ENCODE assay signal across 18 cellular contexts in the genomic region with DNA sequence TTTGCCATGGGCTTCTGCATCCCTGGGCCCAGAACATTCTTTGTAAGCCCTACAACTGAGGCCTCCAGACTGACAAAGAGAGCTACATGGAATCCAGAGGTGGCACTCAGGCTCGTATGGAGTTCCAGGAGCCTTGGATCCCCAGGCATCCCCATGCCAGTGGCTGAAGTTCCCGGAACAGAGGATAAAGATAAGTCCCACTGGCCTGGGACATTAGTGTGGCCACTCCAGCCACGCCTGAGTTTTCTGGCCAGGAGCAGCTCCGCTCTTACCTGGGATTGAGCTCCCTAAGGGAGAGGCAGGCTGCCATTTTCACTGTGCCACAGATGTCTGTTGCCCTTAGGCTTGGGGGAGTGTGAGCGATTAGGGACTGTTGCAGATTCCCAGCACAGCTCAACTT.
"Had no signal": no experiment of that assay in that cellular context is flagged by ENCODE, and none has a peak within 500 bp of the region (broad histone marks: within the 10 kb centered on the region; RNA-seq: fewer than 3 reads in every experiment).

No MANE protein-coding gene starts in this region.

- H3K4me1 ChIP-seq: heart right ventricle, right atrium auricular region, sigmoid colon, suprapubic skin, thyroid gland had no signal

- DNase-seq: effector memory CD8-positive, alpha-beta T cell; erythroblast; foreskin melanocyte; heart right ventricle; hypothalamus; kidney glomerular epithelial cell; mammary epithelial cell; naive thymus-derived CD4-positive, alpha-beta T cell; nephron progenitor cell; sigmoid colon; stimulated activated naive CD8-positive, alpha-beta T cell treated with anti-CD3 and anti-CD28 coated beads, Interleukin-15, Interleukin-2, amounts not matched to agents 100 U/mL and 50 U/mL, for 24 hours; thyroid gland had no signal

- H3K9me3 Mint-ChIP-seq: nephron progenitor cell, type B pancreatic cell had no signal

- H3K27ac Mint-ChIP-seq: dendritic cell treated with granulocyte-macrophage colony-stimulating factor and Interleukin-4, amounts not matched to agents 40 ng/mL and 50 ng/mL, for 4 days; effector memory CD8-positive, alpha-beta T cell; naive thymus-derived CD4-positive, alpha-beta T cell; nephron progenitor cell; type B pancreatic cell had no signal

- H3K4me3 ChIP-seq: heart right ventricle, right atrium auricular region, sigmoid colon, skin epidermis, suprapubic skin, thyroid gland had no signal

- H3K27ac ChIP-seq: heart right ventricle, neutrophil, right atrium auricular region, sigmoid colon, skin epidermis, suprapubic skin, thyroid gland had no signal

- H3K36me3 ChIP-seq: heart right ventricle, neutrophil, right atrium auricular region, sigmoid colon, suprapubic skin, thyroid gland had no signal

- H3K4me1 Mint-ChIP-seq: naive thymus-derived CD4-positive, alpha-beta T cell; nephron progenitor cell had no signal

- H3K4me3 Mint-ChIP-seq: dendritic cell treated with granulocyte-macrophage colony-stimulating factor and Interleukin-4, amounts not matched to agents 40 ng/mL and 50 ng/mL, for 4 days; effector memory CD8-positive, alpha-beta T cell; naive thymus-derived CD4-positive, alpha-beta T cell; nephron progenitor cell; type B pancreatic cell had no signal

- H3K36me3 Mint-ChIP-seq: naive thymus-derived CD4-positive, alpha-beta T cell; type B pancreatic cell had no signal

- H3K27me3 ChIP-seq: heart right ventricle, neutrophil, right atrium auricular region, sigmoid colon, suprapubic skin, thyroid gland had no signal

- ATAC-seq: effector memory CD8-positive, alpha-beta T cell; heart right ventricle; naive thymus-derived CD4-positive, alpha-beta T cell; stimulated activated naive CD8-positive, alpha-beta T cell treated with anti-CD3 and anti-CD28 coated beads, Interleukin-15, Interleukin-2, amounts not matched to agents 100 U/mL and 50 U/mL, for 24 hours had no signal

- H3K9me3 ChIP-seq: heart right ventricle, neutrophil, right atrium auricular region, sigmoid colon, suprapubic skin, thyroid gland had no signal

- H3K27me3 Mint-ChIP-seq: dendritic cell treated with granulocyte-macrophage colony-stimulating factor and Interleukin-4, amounts not matched to agents 40 ng/mL and 50 ng/mL, for 4 days; effector memory CD8-positive, alpha-beta T cell; naive thymus-derived CD4-positive, alpha-beta T cell; type B pancreatic cell had no signal
